In the genomic region with DNA sequence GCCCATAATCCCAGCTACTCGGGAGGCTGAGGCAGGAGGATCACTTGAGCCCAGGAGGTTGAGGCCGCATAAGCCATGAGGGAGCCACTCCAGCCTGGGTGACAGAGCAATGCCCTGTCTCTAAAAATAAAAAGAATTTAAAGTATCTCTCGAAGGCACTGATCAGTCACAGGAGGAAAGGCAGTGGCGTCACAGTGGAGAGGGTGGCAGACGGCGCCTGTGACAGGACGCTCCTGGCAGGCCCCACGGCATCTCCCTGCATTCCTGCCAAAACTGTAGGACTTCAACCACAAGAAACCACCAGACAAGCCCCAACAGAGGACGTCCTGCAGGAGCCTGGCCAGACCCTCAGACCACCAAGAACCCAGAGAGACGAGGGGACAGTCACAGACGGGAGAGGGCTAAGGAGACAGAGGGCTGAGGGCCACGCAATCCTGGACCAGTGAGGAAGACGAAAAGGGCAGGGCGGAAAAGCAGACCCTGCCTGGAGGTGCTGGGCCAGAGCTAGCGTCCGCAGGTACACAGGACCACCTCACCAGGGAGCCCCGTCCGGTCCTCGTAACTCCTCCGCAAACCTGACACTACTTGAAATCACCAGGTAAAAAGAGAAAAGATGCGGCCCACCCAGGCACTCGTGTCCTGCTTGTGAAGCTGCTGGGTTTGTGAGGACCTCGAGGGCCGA, we compare ENCODE assay signal across 24 cellular contexts. TPM values are rescaled to one million over a fixed set of nuclear protein-coding genes. Genes with fewer than 3 reads are reported as not detected.
DNase-seq lines count a peak whose midpoint lies in the region; ATAC-seq and TF ChIP-seq lines count a peak whose summit lies in the region.
"Had no signal": no experiment of that assay in that cellular context is flagged by ENCODE, and none has a peak within 500 bp of the region (broad histone marks: within the 10 kb centered on the region; RNA-seq: fewer than 3 reads in every experiment).

No MANE protein-coding gene starts in this region.

- peak overlapping the region; percentile 99 for H3K27ac ChIP-seq in left ventricle myocardium inferior (replicated peaks)
- H3K27ac ChIP-seq: 22Rv1, GM23248 had no signal

- DNase-seq in T-helper 1 cell, result no peak
- DNase-seq in T-helper 17 cell, result no peak
- DNase-seq in left ventricle myocardium inferior, result peak; percentile 57
- peak; percentile 77 for DNase-seq in posterior vena cava (ENCODE audit: low spot score)
- DNase-seq in NCI-H2171 treated with DMSO at 0.1 percent for 48 hours (lab: John Stamatoyannopoulos, UW), result no peak
- DNase-seq in hypothalamus (lab: John Stamatoyannopoulos, UW), result no peak
- no peak for DNase-seq in MG63
- DNase-seq: activated CD4-positive, alpha-beta T cell treated with anti-CD3 and anti-CD28 coated beads for 4 hours; activated CD8-positive, alpha-beta memory T cell treated with anti-CD3 and anti-CD28 coated beads, Interleukin-2, amount 50 U/mL, for 4 hours; activated naive CD4-positive, alpha-beta T cell treated with Interleukin-2 at 50 U/mL for 16 hours; AML-193; COR-L47; foreskin fibroblast; GM23248; kidney glomerular epithelial cell; midbrain; NCI-H1048; NCI-H2029 treated with DMSO at 0.1 percent for 48 hours; RPMI8226 had no signal

- H3K36me3 Mint-ChIP-seq in T-helper 1 cell treated with Interleukin-12 subunit alpha and Interleukin-12 subunit beta and Interleukin-4 antibody, amounts not matched to agents 30 μg/mL and 1 μg/mL, for 36 hours (ENCODE audit: low read depth), result peaks cover 19% of the 10 kb centered on the region
- peaks cover 10% of the 10 kb centered on the region for H3K36me3 Mint-ChIP-seq in T-helper 17 cell (ENCODE audit: low read depth)

- ATAC-seq in T-helper 17 cell, result no peak

- H3K4me3 ChIP-seq in left ventricle myocardium inferior (no peak overlapping the region), MG63 (no peak overlapping the region)
- H3K4me3 ChIP-seq: ascending aorta, GM23248, tibial nerve had no signal

- peak overlapping the region; percentile 70 for H3K27ac Mint-ChIP-seq in T-helper 1 cell treated with Interleukin-12 subunit alpha and Interleukin-12 subunit beta and Interleukin-4 antibody, amounts not matched to agents 30 μg/mL and 1 μg/mL, for 36 hours
- H3K27ac Mint-ChIP-seq in T-helper 17 cell, result peak overlapping the region; percentile 4

- no peaks in the 10 kb centered on the region for H3K27me3 Mint-ChIP-seq in T-helper 1 cell treated with Interleukin-12 subunit alpha and Interleukin-12 subunit beta and Interleukin-4 antibody, amounts not matched to agents 30 μg/mL and 1 μg/mL, for 36 hours (ENCODE audit: low read depth)
- no peaks in the 10 kb centered on the region for H3K27me3 Mint-ChIP-seq in T-helper 17 cell

- H3K4me1 Mint-ChIP-seq in T-helper 1 cell treated with Interleukin-12 subunit alpha and Interleukin-12 subunit beta and Interleukin-4 antibody, amounts not matched to agents 30 μg/mL and 1 μg/mL, for 36 hours (ENCODE audit: low read depth), result peaks cover 7% of the 10 kb centered on the region
- H3K4me1 Mint-ChIP-seq in T-helper 17 cell, result peaks cover 15% of the 10 kb centered on the region

- intact Hi-C loops in left ventricle myocardium inferior (cut with micrococcal nuclease) (no loop called here), posterior vena cava (cut with DNase I) (loop anchor here in 1 of 2 donors (5.0 kb wide), 1 partner anchor 204 kb away; a partner anchor contains a TSS)

- H3K9me3 Mint-ChIP-seq in T-helper 1 cell treated with Interleukin-12 subunit alpha and Interleukin-12 subunit beta and Interleukin-4 antibody, amounts not matched to agents 30 μg/mL and 1 μg/mL, for 36 hours, result no peaks in the 10 kb centered on the region

- H3K9me3 ChIP-seq in T-helper 17 cell (ENCODE audit: control insufficient read depth, low read length, poor library complexity, severe bottlenecking), result no peaks in the 10 kb centered on the region
- H3K9me3 ChIP-seq in left ventricle myocardium inferior (replicated peaks), result no peaks in the 10 kb centered on the region
- no peaks in the 10 kb centered on the region for H3K9me3 ChIP-seq in MG63
- H3K9me3 ChIP-seq: ascending aorta, tibial nerve had no signal

- TF ChIP-seq CTCF in left ventricle myocardium inferior (IDR thresholded peaks at IDR 0.05; ENCODE audit: borderline replicate concordance), result no peak

- H3K36me3 ChIP-seq in left ventricle myocardium inferior (peaks cover 55% of the 10 kb centered on the region), MG63 (peaks cover 85% of the 10 kb centered on the region)

- no peak overlapping the region for H3K4me3 Mint-ChIP-seq in T-helper 1 cell treated with Interleukin-12 subunit alpha and Interleukin-12 subunit beta and Interleukin-4 antibody, amounts not matched to agents 30 μg/mL and 1 μg/mL, for 36 hours
- H3K4me3 Mint-ChIP-seq in T-helper 17 cell, result peak overlapping the region; percentile 49

- no peaks in the 10 kb centered on the region for H3K27me3 ChIP-seq in left ventricle myocardium inferior (ENCODE audit: low read depth)
- no peaks in the 10 kb centered on the region for H3K27me3 ChIP-seq in MG63
- H3K27me3 ChIP-seq: ascending aorta, tibial nerve had no signal

- peaks cover 96% of the 10 kb centered on the region for H3K4me1 ChIP-seq in left ventricle myocardium inferior

RNA-seq across cellular contexts. Expression of a gene that starts 5.9 kb away (rescaled TPM):
- total RNA-seq in T-helper 17 cell (100 to 1,000 TPM; 108 to 127 TPM), left ventricle myocardium inferior (142 TPM), posterior vena cava (100 to 1,000 TPM; 197 to 209 TPM)
- total RNA-seq in MG63 (2014; rRNA removed; shearing (Covaris generic); ENCODE audit: low replicate concordance), result 556 and 832 TPM in 2 replicates

RNA-seq across cellular contexts. Expression of a gene that starts 34.2 kb away (rescaled TPM):
- total RNA-seq in T-helper 17 cell (10 to 100 TPM; 31.4 TPM), left ventricle myocardium inferior (55.9 TPM), posterior vena cava (10 to 100 TPM; 37.2 to 48.5 TPM)
- 78.8 and 207 TPM in 2 replicates for total RNA-seq in MG63 (2014; rRNA removed; shearing (Covaris generic); ENCODE audit: low replicate concordance)

RNA-seq across cellular contexts. Expression of a gene that starts 36.2 kb away (rescaled TPM):
- total RNA-seq in T-helper 17 cell, result 1 to 10 TPM; 5.7 to 5.8 TPM
- 0.25 TPM for total RNA-seq in left ventricle myocardium inferior
- under 1 TPM; 0.43 to 0.56 TPM for total RNA-seq in posterior vena cava
- 0.63 TPM in 1 of 2 replicates, not detected in the other for total RNA-seq in MG63 (2014; rRNA removed; shearing (Covaris generic); ENCODE audit: low replicate concordance)
- total RNA-seq: ascending aorta had no signal

RNA-seq across cellular contexts. Expression of a gene that starts 51.1 kb away (rescaled TPM):
- total RNA-seq in T-helper 17 cell, result 10 to 100 TPM; 21.8 to 24.5 TPM
- total RNA-seq in left ventricle myocardium inferior, result 30.2 TPM
- 10 to 100 TPM; 16.3 to 16.7 TPM for total RNA-seq in posterior vena cava
- 30.2 and 43.3 TPM in 2 replicates for total RNA-seq in MG63 (2014; rRNA removed; shearing (Covaris generic); ENCODE audit: low replicate concordance)

RNA-seq across cellular contexts. Expression of a gene that starts 59.3 kb away (rescaled TPM):
- total RNA-seq in T-helper 17 cell (100 to 1,000 TPM; 131 to 165 TPM), left ventricle myocardium inferior (0.11 TPM), posterior vena cava (under 1 TPM; 0.57 to 0.93 TPM)
- total RNA-seq in MG63 (2014; rRNA removed; shearing (Covaris generic); ENCODE audit: low replicate concordance), result not detected in 2 replicates
- total RNA-seq: endothelial cell of umbilical vein, GM23248 had no signal

Comparison
In these comparisons a context has a peak if more than half of its experiments do, and no peak if none do; other contexts are left out.
1. DNase-seq: peak in left ventricle myocardium inferior (single experiment) and posterior vena cava (single experiment); none in T-helper 1 cell (0 of 5), T-helper 17 cell (0 of 3), NCI-H2171 treated with DMSO at 0.1 percent for 48 hours (single experiment), hypothalamus (0 of 51) and MG63 (single experiment).